ENCODE assay signal across 1 cellular context in the genomic region with DNA sequence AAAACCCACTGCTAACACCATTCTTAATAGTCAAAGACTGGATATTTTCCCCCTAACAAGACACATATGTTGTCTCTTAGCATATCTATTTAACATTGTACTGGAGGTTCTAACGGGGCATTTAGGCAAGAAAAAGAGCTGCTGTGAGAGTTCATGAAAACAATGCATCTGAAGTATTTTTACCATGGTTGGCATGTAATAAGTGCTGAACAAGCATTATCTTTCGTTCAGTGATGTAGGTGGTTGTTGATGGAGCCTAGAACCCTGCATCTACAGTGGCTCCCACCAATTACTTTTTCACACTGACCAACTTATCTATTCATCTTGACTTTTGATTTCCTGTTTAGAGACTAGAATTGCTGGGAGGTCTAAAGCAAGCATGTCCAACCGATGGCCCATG.
A peak's percentile ranks its signal among the peaks of the same experiment; 100 is the strongest.
TF ChIP-seq lines count a peak whose summit lies in the region.

No MANE protein-coding gene starts in this region.

TF ChIP-seq in H1, 55 proteins besides CTCF, POLR2A, EP300 and RAD21:
- no peak for TF ChIP-seq SP2 (IDR thresholded peaks at IDR 0.05; ENCODE audit: low read length)
- no peak for TF ChIP-seq TCF12 (IDR thresholded peaks at IDR 0.05; ENCODE audit: low read depth, low read length)
- no peak for TF ChIP-seq HDAC2 (IDR thresholded peaks at IDR 0.05; ENCODE audit: borderline replicate concordance in 1 of 2, low read depth in 2 of 2, low read length in 2 of 2)
- TF ChIP-seq RFX5 (IDR thresholded peaks at IDR 0.05; ENCODE audit: borderline replicate concordance, low read depth, low read length) = no peak
- TF ChIP-seq TAF1 (IDR thresholded peaks at IDR 0.05; ENCODE audit: low read depth, low read length) = no peak
- TF ChIP-seq POU5F1 (IDR thresholded peaks at IDR 0.05; ENCODE audit: low read depth, low read length) = no peak
- peak; percentile 30; the same call in 1 of the 2 replicates for TF ChIP-seq MAFK (IDR thresholded peaks at IDR 0.05; ENCODE audit: low read depth, low read length)
